In the genomic region with DNA sequence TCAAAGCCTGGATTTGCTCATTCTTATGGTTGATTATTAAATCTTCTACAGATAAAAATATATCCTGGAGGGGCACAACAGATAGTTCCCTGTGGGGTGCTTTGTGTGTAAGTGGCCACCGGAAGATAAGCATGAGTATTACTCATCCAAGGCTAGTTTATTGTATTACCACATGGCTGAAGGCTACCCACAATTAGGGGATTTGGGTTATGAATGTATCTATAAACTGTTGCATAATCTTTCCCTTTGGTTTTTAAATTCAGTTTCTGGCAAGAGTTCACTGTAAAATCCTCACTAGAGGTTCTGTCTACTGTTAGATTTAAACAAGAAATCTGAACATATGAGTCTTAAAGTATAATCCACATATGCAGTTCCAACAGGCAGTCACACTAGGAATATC, we compare ENCODE assay signal across 1 cellular context.
TF ChIP-seq lines count a peak whose summit lies in the region.

No MANE protein-coding gene starts in this region.

TF ChIP-seq in HepG2, 621 proteins besides CTCF, POLR2A, EP300 and RAD21:
- TF ChIP-seq CEBPB (IDR thresholded peaks at IDR 0.05; ENCODE audit: borderline replicate concordance, low read depth, low read length) (peak; percentile 5; the same call in 1 of the 2 replicates), ZNF576 (CRISPR knock-in tag; IDR thresholded peaks at IDR 0.05) (no peak)
